ENCODE assay signal across 1 cellular context in the genomic region with DNA sequence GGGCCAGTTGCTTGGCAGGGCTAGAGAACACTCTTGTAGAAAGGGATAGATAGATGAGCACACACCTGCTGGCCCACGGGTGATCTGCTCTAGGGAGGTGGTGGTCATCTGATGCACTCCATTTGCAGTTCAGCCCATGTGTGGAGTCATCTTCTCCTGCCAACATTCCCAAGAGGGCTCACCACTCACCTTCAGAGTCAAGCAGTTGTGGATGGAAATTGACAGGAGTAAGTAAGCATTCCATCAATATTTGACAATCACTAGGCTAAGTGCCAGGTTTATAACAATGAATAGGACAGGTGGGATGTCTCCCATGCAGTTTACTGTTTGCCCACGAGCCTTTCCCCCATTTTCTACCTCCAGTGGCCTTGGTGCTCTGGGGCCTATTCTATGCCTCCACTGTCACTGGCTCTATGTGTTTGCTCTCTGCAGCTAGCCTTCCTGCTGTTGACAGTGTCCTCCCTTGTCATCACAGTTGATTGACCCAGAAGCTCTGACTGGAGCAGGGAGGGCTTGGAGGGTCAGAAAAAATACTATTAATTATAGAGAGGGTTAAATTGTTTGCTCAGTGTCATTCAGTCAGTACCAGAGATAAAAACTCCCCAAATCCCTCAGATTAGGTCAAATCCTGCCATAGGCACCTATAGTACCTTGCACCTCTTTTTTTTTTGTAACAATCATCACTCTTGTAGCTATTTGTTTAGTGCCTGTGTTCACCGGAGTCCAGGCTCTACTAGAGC.
TF ChIP-seq lines count a peak whose summit lies in the region.

No MANE protein-coding gene starts in this region.

TF ChIP-seq in HepG2, 621 proteins besides CTCF, POLR2A, EP300 and RAD21 (continued from another document and continues in another):
- TF ChIP-seq, protein P1, sequence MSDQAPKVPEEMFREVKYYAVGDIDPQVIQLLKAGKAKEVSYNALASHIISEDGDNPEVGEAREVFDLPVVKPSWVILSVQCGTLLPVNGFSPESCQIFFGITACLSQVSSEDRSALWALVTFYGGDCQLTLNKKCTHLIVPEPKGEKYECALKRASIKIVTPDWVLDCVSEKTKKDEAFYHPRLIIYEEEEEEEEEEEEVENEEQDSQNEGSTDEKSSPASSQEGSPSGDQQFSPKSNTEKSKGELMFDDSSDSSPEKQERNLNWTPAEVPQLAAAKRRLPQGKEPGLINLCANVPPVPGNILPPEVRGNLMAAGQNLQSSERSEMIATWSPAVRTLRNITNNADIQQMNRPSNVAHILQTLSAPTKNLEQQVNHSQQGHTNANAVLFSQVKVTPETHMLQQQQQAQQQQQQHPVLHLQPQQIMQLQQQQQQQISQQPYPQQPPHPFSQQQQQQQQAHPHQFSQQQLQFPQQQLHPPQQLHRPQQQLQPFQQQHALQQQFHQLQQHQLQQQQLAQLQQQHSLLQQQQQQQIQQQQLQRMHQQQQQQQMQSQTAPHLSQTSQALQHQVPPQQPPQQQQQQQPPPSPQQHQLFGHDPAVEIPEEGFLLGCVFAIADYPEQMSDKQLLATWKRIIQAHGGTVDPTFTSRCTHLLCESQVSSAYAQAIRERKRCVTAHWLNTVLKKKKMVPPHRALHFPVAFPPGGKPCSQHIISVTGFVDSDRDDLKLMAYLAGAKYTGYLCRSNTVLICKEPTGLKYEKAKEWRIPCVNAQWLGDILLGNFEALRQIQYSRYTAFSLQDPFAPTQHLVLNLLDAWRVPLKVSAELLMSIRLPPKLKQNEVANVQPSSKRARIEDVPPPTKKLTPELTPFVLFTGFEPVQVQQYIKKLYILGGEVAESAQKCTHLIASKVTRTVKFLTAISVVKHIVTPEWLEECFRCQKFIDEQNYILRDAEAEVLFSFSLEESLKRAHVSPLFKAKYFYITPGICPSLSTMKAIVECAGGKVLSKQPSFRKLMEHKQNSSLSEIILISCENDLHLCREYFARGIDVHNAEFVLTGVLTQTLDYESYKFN (CRISPR knock-in tag; conservative IDR thresholded peaks at IDR 0.05): peak; percentile 96
- TF ChIP-seq GATAD2A (CRISPR knock-in tag; IDR thresholded peaks at IDR 0.05) (peak; percentile 91), ZNF792 (CRISPR knock-in tag; IDR thresholded peaks at IDR 0.05) (0 out of 2 replicates have a peak, but pooled peaks have one; percentile 33), CAMTA2 (CRISPR knock-in tag; IDR thresholded peaks at IDR 0.05; ENCODE audit: borderline replicate concordance) (no peak), NKX3-1 (CRISPR knock-in tag; IDR thresholded peaks at IDR 0.05) (no peak), RXRA (CRISPR knock-in tag; IDR thresholded peaks at IDR 0.05) (peak; percentile 70; the same call in 1 of the 2 replicates), CREM (IDR thresholded peaks at IDR 0.05) (peak; percentile 68), CREM (CRISPR knock-in tag; IDR thresholded peaks at IDR 0.05) (no peak), TAF1 (CRISPR knock-in tag; IDR thresholded peaks at IDR 0.05) (no peak), ZBTB8A (CRISPR knock-in tag; IDR thresholded peaks at IDR 0.05; ENCODE audit: borderline replicate concordance, low read depth) (no peak), ZZZ3 (CRISPR knock-in tag; IDR thresholded peaks at IDR 0.05; ENCODE audit: borderline replicate concordance) (no peak), FOXO1 (CRISPR knock-in tag; IDR thresholded peaks at IDR 0.05) (peak; percentile 83), TARDBP (CRISPR knock-in tag; IDR thresholded peaks at IDR 0.05) (peak; percentile 65; the same call in 1 of the 2 replicates), CBX2 (IDR thresholded peaks at IDR 0.05; ENCODE audit: low read depth, low read length) (no peak), CBX2 (CRISPR knock-in tag; IDR thresholded peaks at IDR 0.05; ENCODE audit: low read depth) (no peak), RARA (CRISPR knock-in tag; IDR thresholded peaks at IDR 0.05) (peak; percentile 71), MXI1 (IDR thresholded peaks at IDR 0.05; ENCODE audit: borderline replicate concordance, low read depth, low read length) (peak; percentile 43; the same call in 1 of the 3 replicates), DMAP1 (CRISPR knock-in tag; IDR thresholded peaks at IDR 0.05) (no peak), ZNF609 (CRISPR knock-in tag; IDR thresholded peaks at IDR 0.05; ENCODE audit: borderline replicate concordance) (peak; percentile 75), FOXP1 (IDR thresholded peaks at IDR 0.05) (no peak), FOXP1 (CRISPR knock-in tag; IDR thresholded peaks at IDR 0.05) (peak; percentile 80), ZNF253 (CRISPR knock-in tag; IDR thresholded peaks at IDR 0.05; ENCODE audit: borderline replicate concordance) (no peak), TEAD3 (CRISPR knock-in tag; optimal IDR thresholded peaks at IDR 0.05; ENCODE audit: borderline replicate concordance) (peak; percentile 69), ZNF317 (CRISPR knock-in tag; IDR thresholded peaks at IDR 0.05) (no peak), RNF2 (conservative IDR thresholded peaks at IDR 0.05; ENCODE audit: low read depth) (no peak), ZFY (CRISPR knock-in tag; IDR thresholded peaks at IDR 0.05) (peak; percentile 79), ZNF773 (CRISPR knock-in tag; IDR thresholded peaks at IDR 0.05; ENCODE audit: borderline replicate concordance) (no peak), ZNF652 (CRISPR knock-in tag; IDR thresholded peaks at IDR 0.05; ENCODE audit: borderline replicate concordance, low read depth) (peak; percentile 79; the same call in 1 of the 2 replicates), ZNF878 (CRISPR knock-in tag; IDR thresholded peaks at IDR 0.05) (peak; percentile 64; the same call in 1 of the 2 replicates), KAT8 (CRISPR knock-in tag; IDR thresholded peaks at IDR 0.05) (peak; percentile 81), ZSCAN5A (CRISPR knock-in tag; IDR thresholded peaks at IDR 0.05; ENCODE audit: borderline replicate concordance) (0 out of 2 replicates have a peak, but pooled peaks have one; percentile 34), KDM1A (CRISPR knock-in tag; IDR thresholded peaks at IDR 0.05) (no peak), ZBTB26 (CRISPR knock-in tag; IDR thresholded peaks at IDR 0.05; ENCODE audit: borderline replicate concordance) (peak; percentile 73; the same call in 1 of the 2 replicates), CEBPB (IDR thresholded peaks at IDR 0.05; ENCODE audit: borderline replicate concordance, low read depth, low read length) (no peak), ESRRA (CRISPR knock-in tag; IDR thresholded peaks at IDR 0.05; ENCODE audit: low read depth) (no peak), KDM6A (CRISPR knock-in tag; IDR thresholded peaks at IDR 0.05; ENCODE audit: low read depth) (peak; percentile 70; the same call in 1 of the 2 replicates), ZNF335 (CRISPR knock-in tag; IDR thresholded peaks at IDR 0.05) (no peak), MXD4 (CRISPR knock-in tag; IDR thresholded peaks at IDR 0.05) (peak; percentile 38; the same call in 1 of the 2 replicates)
- TF ChIP-seq, protein P2, sequence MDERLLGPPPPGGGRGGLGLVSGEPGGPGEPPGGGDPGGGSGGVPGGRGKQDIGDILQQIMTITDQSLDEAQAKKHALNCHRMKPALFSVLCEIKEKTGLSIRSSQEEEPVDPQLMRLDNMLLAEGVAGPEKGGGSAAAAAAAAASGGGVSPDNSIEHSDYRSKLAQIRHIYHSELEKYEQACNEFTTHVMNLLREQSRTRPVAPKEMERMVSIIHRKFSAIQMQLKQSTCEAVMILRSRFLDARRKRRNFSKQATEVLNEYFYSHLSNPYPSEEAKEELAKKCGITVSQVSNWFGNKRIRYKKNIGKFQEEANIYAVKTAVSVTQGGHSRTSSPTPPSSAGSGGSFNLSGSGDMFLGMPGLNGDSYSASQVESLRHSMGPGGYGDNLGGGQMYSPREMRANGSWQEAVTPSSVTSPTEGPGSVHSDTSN (CRISPR knock-in tag; IDR thresholded peaks at IDR 0.05): peak; percentile 54; the same call in 1 of the 2 replicates
- TF ChIP-seq, protein P3, sequence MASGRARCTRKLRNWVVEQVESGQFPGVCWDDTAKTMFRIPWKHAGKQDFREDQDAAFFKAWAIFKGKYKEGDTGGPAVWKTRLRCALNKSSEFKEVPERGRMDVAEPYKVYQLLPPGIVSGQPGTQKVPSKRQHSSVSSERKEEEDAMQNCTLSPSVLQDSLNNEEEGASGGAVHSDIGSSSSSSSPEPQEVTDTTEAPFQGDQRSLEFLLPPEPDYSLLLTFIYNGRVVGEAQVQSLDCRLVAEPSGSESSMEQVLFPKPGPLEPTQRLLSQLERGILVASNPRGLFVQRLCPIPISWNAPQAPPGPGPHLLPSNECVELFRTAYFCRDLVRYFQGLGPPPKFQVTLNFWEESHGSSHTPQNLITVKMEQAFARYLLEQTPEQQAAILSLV (CRISPR knock-in tag; IDR thresholded peaks at IDR 0.05; ENCODE audit: borderline replicate concordance): no peak
- TF ChIP-seq, protein P4, sequence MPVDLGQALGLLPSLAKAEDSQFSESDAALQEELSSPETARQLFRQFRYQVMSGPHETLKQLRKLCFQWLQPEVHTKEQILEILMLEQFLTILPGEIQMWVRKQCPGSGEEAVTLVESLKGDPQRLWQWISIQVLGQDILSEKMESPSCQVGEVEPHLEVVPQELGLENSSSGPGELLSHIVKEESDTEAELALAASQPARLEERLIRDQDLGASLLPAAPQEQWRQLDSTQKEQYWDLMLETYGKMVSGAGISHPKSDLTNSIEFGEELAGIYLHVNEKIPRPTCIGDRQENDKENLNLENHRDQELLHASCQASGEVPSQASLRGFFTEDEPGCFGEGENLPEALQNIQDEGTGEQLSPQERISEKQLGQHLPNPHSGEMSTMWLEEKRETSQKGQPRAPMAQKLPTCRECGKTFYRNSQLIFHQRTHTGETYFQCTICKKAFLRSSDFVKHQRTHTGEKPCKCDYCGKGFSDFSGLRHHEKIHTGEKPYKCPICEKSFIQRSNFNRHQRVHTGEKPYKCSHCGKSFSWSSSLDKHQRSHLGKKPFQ (CRISPR knock-in tag; IDR thresholded peaks at IDR 0.05; ENCODE audit: insufficient replicate concordance): no peak
- TF ChIP-seq, protein P5, sequence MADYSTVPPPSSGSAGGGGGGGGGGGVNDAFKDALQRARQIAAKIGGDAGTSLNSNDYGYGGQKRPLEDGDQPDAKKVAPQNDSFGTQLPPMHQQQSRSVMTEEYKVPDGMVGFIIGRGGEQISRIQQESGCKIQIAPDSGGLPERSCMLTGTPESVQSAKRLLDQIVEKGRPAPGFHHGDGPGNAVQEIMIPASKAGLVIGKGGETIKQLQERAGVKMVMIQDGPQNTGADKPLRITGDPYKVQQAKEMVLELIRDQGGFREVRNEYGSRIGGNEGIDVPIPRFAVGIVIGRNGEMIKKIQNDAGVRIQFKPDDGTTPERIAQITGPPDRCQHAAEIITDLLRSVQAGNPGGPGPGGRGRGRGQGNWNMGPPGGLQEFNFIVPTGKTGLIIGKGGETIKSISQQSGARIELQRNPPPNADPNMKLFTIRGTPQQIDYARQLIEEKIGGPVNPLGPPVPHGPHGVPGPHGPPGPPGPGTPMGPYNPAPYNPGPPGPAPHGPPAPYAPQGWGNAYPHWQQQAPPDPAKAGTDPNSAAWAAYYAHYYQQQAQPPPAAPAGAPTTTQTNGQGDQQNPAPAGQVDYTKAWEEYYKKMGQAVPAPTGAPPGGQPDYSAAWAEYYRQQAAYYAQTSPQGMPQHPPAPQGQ (CRISPR knock-in tag; IDR thresholded peaks at IDR 0.05; ENCODE audit: borderline replicate concordance): no peak
- TF ChIP-seq, protein P6, sequence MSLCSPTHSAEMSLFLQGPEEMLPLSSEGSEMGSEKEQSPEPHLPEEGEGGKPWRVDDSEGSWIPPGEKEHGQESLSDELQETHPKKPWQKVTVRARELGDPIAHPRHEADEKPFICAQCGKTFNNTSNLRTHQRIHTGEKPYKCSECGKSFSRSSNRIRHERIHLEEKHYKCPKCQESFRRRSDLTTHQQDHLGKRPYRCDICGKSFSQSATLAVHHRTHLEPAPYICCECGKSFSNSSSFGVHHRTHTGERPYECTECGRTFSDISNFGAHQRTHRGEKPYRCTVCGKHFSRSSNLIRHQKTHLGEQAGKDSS (CRISPR knock-in tag; IDR thresholded peaks at IDR 0.05; ENCODE audit: borderline replicate concordance, low read depth): 0 out of 2 replicates have a peak, but pooled peaks have one; percentile 52
